ENCODE assay signal across 29 cellular contexts in the genomic region with DNA sequence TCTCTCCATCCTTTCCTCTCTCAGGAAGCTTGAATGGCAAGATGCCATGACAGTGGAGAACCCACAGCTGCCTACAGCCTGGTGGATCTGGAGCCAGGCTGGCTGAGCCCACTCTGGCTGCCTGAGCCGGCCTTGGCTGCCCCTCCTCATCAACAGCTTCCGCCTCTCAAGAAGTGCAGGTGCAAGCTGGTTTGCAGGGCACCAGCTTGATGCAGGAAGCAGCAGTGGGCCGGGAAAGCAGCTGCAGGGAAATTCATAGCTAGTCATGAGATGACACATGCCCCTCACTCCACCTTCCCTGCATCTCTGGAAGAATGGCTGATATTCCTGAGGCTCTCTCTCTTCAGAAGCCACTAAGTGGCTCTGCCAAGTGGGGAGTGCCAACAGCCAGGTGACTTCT.
"Had no signal": no experiment of that assay in that cellular context is flagged by ENCODE, and none has a peak within 500 bp of the region (broad histone marks: within the 10 kb centered on the region; RNA-seq: fewer than 3 reads in every experiment).

No MANE protein-coding gene starts in this region.

- H3K27me3 Mint-ChIP-seq: activated CD4-positive, alpha-beta memory T cell treated with anti-CD3 and anti-CD28 coated beads, Interleukin-2, amount 10 ng/mL, durations not matched to agents 7 days and 5 days had no signal

- ATAC-seq: activated T-helper 17 cell treated with anti-CD3 and anti-CD28 coated beads, Interleukin-2, amount 50 U/mL, for 72 hours; Panc1; Right ventricle myocardium inferior; T-helper 17 cell had no signal

- DNase-seq: activated CD4-positive, alpha-beta memory T cell treated with anti-CD3 and anti-CD28 coated beads, Interleukin-2, amount 10 ng/mL, durations not matched to agents 7 days and 5 days; activated CD4-positive, alpha-beta T cell treated with anti-CD3 and anti-CD28 coated beads, Interleukin-2, amount 10 ng/mL, durations not matched to agents 7 days and 5 days; activated CD4-positive, CD25-positive, alpha-beta regulatory T cell; activated gamma-delta T cell; activated naive CD4-positive, alpha-beta T cell treated with anti-CD3 and anti-CD28 coated beads for 36 hours; activated T-cell treated with anti-CD3 and anti-CD28 coated beads for 4 hours; activated T-cell treated with anti-CD3 and anti-CD28 coated beads, Interleukin-2, amount 50 U/mL, for 48 hours; amygdala; cortex of kidney; KG1; NCI-H1092; NCI-H1436 treated with DMSO at 0.1 percent for 48 hours; NCI-H187; NCI-H2107; NCI-H524 treated with DMSO at 0.1 percent for 48 hours; NCI-H774; NK-92 treated with Interleukin-12 subunit alpha and Interleukin-12 subunit beta, amount 100 ng/mL, for 24 hours; OCI-M1; RPMI8226; T-helper 17 cell; T-helper 9 cell had no signal

- H3K36me3 Mint-ChIP-seq: activated naive CD8-positive, alpha-beta T cell; brain had no signal

- H3K4me1 Mint-ChIP-seq: activated CD4-positive, alpha-beta memory T cell treated with anti-CD3 and anti-CD28 coated beads, Interleukin-2, amount 10 ng/mL, durations not matched to agents 7 days and 5 days; activated CD4-positive, alpha-beta T cell treated with anti-CD3 and anti-CD28 coated beads, Interleukin-2, amount 10 ng/mL, durations not matched to agents 7 days and 5 days; activated T-helper 17 cell treated with anti-CD3 and anti-CD28 coated beads, Interleukin-2, amount 50 U/mL, for 72 hours; central memory CD8-positive, alpha-beta T cell; T-helper 17 cell had no signal

- H3K9me3 Mint-ChIP-seq: activated CD4-positive, alpha-beta memory T cell treated with anti-CD3 and anti-CD28 coated beads, Interleukin-2, amount 10 ng/mL, durations not matched to agents 7 days and 5 days; activated CD4-positive, alpha-beta T cell treated with anti-CD3 and anti-CD28 coated beads, Interleukin-2, amount 10 ng/mL, durations not matched to agents 7 days and 5 days; activated naive CD4-positive, alpha-beta T cell treated with anti-CD3 and anti-CD28 coated beads for 36 hours; activated T-helper 17 cell treated with anti-CD3 and anti-CD28 coated beads, Interleukin-2, amount 50 U/mL, for 72 hours; brain had no signal

- H3K27ac Mint-ChIP-seq: activated CD4-positive, alpha-beta memory T cell treated with anti-CD3 and anti-CD28 coated beads, Interleukin-2, amount 10 ng/mL, durations not matched to agents 7 days and 5 days; activated CD4-positive, alpha-beta T cell treated with anti-CD3 and anti-CD28 coated beads, Interleukin-2, amount 10 ng/mL, durations not matched to agents 7 days and 5 days; activated naive CD4-positive, alpha-beta T cell treated with anti-CD3 and anti-CD28 coated beads for 36 hours; activated naive CD8-positive, alpha-beta T cell; activated T-helper 17 cell treated with anti-CD3 and anti-CD28 coated beads, Interleukin-2, amount 50 U/mL, for 72 hours; brain; T-helper 17 cell had no signal

- H3K4me3 Mint-ChIP-seq: activated CD4-positive, alpha-beta memory T cell treated with anti-CD3 and anti-CD28 coated beads, Interleukin-2, amount 10 ng/mL, durations not matched to agents 7 days and 5 days; activated CD4-positive, alpha-beta T cell treated with anti-CD3 and anti-CD28 coated beads, Interleukin-2, amount 10 ng/mL, durations not matched to agents 7 days and 5 days; activated naive CD4-positive, alpha-beta T cell treated with anti-CD3 and anti-CD28 coated beads for 36 hours; activated naive CD8-positive, alpha-beta T cell; activated T-helper 17 cell treated with anti-CD3 and anti-CD28 coated beads, Interleukin-2, amount 50 U/mL, for 72 hours; brain; central memory CD8-positive, alpha-beta T cell; T-helper 17 cell had no signal

- FAIRE-seq: astrocyte, TTC549 had no signal
